ENCODE assay signal across 16 cellular contexts in genomic region chr2:233202531-233202944, GRCh38. TPM values are rescaled to one million over a fixed set of nuclear protein-coding genes. Genes with fewer than 3 reads are reported as not detected.
A peak's percentile ranks its signal among the peaks of the same experiment; 100 is the strongest.
DNase-seq lines count a peak whose midpoint lies in the region; ATAC-seq and TF ChIP-seq lines count a peak whose summit lies in the region.
"Had no signal": no experiment of that assay in that cellular context is flagged by ENCODE, and none has a peak within 500 bp of the region (broad histone marks: within the 10 kb centered on the region; RNA-seq: fewer than 3 reads in every experiment).

No MANE protein-coding gene starts in this region.

- no peaks in the 10 kb centered on the region for H3K23me2 ChIP-seq in H9 (ENCODE audit: insufficient read length, low read depth, low read length, poor library complexity, severe bottlenecking)

- no peak overlapping the region for H2AFZ ChIP-seq in H9 (ENCODE audit: low read length)

- WGBS in H9 (ENCODE audit: extremely low coverage, insufficient read length, low lambda C conversion rate): no CpG with 5 or more reads among the region's 5 CpGs

- no peak overlapping the region for H4K91ac ChIP-seq in H9 (ENCODE audit: insufficient read length, low read depth, low read length)

- H3K4me1 Mint-ChIP-seq in central memory CD8-positive, alpha-beta T cell: peaks cover 11% of the 10 kb centered on the region
- H3K4me1 Mint-ChIP-seq in stimulated activated effector memory CD8-positive, alpha-beta T cell treated with anti-CD3 and anti-CD28 coated beads, Interleukin-12 subunit alpha, Interleukin-12 subunit beta, amount 100 ng/mL, for 72 hours: peaks cover 15% of the 10 kb centered on the region
- H3K4me1 Mint-ChIP-seq in H9: peaks cover 6 to 15% of the 10 kb centered on the region in 2 experiments

- no peak overlapping the region for H2AK5ac ChIP-seq in H9 (ENCODE audit: insufficient read length, low read length)

- no peak overlapping the region for H2BK12ac ChIP-seq in H9 (ENCODE audit: insufficient read length, low read depth, low read length)

- no peaks in the 10 kb centered on the region for H4K20me1 ChIP-seq in H9 (ENCODE audit: control insufficient read depth, insufficient read depth, insufficient read length)

- H2BK5ac ChIP-seq in H9 (ENCODE audit: insufficient read length, low read length): no peak overlapping the region

- no peaks in the 10 kb centered on the region for H3K27me3 Mint-ChIP-seq in central memory CD8-positive, alpha-beta T cell
- H3K27me3 Mint-ChIP-seq in H9 (ENCODE audit: low read depth): peaks cover 17% of the 10 kb centered on the region

- no peak overlapping the region for H3K23ac ChIP-seq in H9 (ENCODE audit: insufficient read length, low read depth, low read length)

- H3K36me3 Mint-ChIP-seq in activated naive CD4-positive, alpha-beta T cell treated with anti-CD3 and anti-CD28 coated beads, Interleukin-2, amount 50 U/mL, for 72 hours: peaks cover 30 to 51% of the 10 kb centered on the region in 2 donors
- H3K36me3 Mint-ChIP-seq in central memory CD8-positive, alpha-beta T cell (ENCODE audit: insufficient read depth): peaks cover 72% of the 10 kb centered on the region
- H3K36me3 Mint-ChIP-seq in stimulated activated effector memory CD8-positive, alpha-beta T cell treated with anti-CD3 and anti-CD28 coated beads, Interleukin-12 subunit alpha, Interleukin-12 subunit beta, amount 100 ng/mL, for 72 hours: peaks cover 85% of the 10 kb centered on the region
- H3K36me3 Mint-ChIP-seq in H9 (ENCODE audit: insufficient read depth in 1 of 3, low read depth in 3 of 3): peaks cover 9 to 26% (median 21%) of the 10 kb centered on the region in 3 experiments

- no peak overlapping the region for H3K4ac ChIP-seq in H9 (ENCODE audit: low read depth, low read length)

- peak overlapping the region; percentile 48 to 78 for H3K27ac Mint-ChIP-seq in activated naive CD4-positive, alpha-beta T cell treated with anti-CD3 and anti-CD28 coated beads, Interleukin-2, amount 50 U/mL, for 72 hours
- peak overlapping the region; percentile 62 for H3K27ac Mint-ChIP-seq in central memory CD8-positive, alpha-beta T cell (ENCODE audit: low read depth)
- peak overlapping the region; percentile 88 for H3K27ac Mint-ChIP-seq in stimulated activated effector memory CD8-positive, alpha-beta T cell treated with anti-CD3 and anti-CD28 coated beads, Interleukin-12 subunit alpha, Interleukin-12 subunit beta, amount 100 ng/mL, for 72 hours
- no peak overlapping the region for H3K27ac Mint-ChIP-seq in H9
- H3K27ac Mint-ChIP-seq: HFFc6 had no signal

- no peak overlapping the region for H3K14ac ChIP-seq in H9 (ENCODE audit: insufficient read depth, low read length)

- H3K4me1 ChIP-seq in H9 (ENCODE audit: insufficient read depth, low read length): no peaks in the 10 kb centered on the region
- H3K4me1 ChIP-seq: foreskin keratinocyte had no signal

- no peak for ATAC-seq in activated naive CD4-positive, alpha-beta T cell treated with anti-CD3 and anti-CD28 coated beads, Interleukin-2, amount 50 U/mL, for 72 hours
- ATAC-seq in HG02610 (IDR thresholded peaks at IDR 0.05; ENCODE audit: unreplicated experiment): peak; percentile 63
- no peak for ATAC-seq in central memory CD8-positive, alpha-beta T cell (replicated peaks; ENCODE audit: extremely low read depth, poor library complexity, severe bottlenecking)
- ATAC-seq in stimulated activated effector memory CD8-positive, alpha-beta T cell treated with anti-CD3 and anti-CD28 coated beads, Interleukin-12 subunit alpha, Interleukin-12 subunit beta, amount 100 ng/mL, for 72 hours: no peak
- ATAC-seq: foreskin keratinocyte; stimulated activated naive CD8-positive, alpha-beta T cell treated with anti-CD3 and anti-CD28 coated beads, Interleukin-15, Interleukin-2, amounts not matched to agents 100 U/mL and 50 U/mL, for 24 hours had no signal

- H3K9me3 Mint-ChIP-seq in activated naive CD4-positive, alpha-beta T cell treated with anti-CD3 and anti-CD28 coated beads, Interleukin-2, amount 50 U/mL, for 72 hours: peaks cover 3% of the 10 kb centered on the region in 2 donors
- H3K9me3 Mint-ChIP-seq in central memory CD8-positive, alpha-beta T cell: no peaks in the 10 kb centered on the region
- H3K9me3 Mint-ChIP-seq in stimulated activated effector memory CD8-positive, alpha-beta T cell treated with anti-CD3 and anti-CD28 coated beads, Interleukin-12 subunit alpha, Interleukin-12 subunit beta, amount 100 ng/mL, for 72 hours: no peaks in the 10 kb centered on the region
- peaks cover 16 to 17% of the 10 kb centered on the region in 2 experiments for H3K9me3 Mint-ChIP-seq in H9

- no peaks in the 10 kb centered on the region for H3K79me1 ChIP-seq in H9 (ENCODE audit: insufficient read depth, low read depth, low read length, poor library complexity, severe bottlenecking)

- H3K27ac ChIP-seq in H9 (ENCODE audit: insufficient read length, low read depth, low read length): no peak overlapping the region
- H3K27ac ChIP-seq: foreskin keratinocyte, RWPE1 had no signal

- no peak overlapping the region for H3K4me3 Mint-ChIP-seq in central memory CD8-positive, alpha-beta T cell
- H3K4me3 Mint-ChIP-seq in stimulated activated effector memory CD8-positive, alpha-beta T cell treated with anti-CD3 and anti-CD28 coated beads, Interleukin-12 subunit alpha, Interleukin-12 subunit beta, amount 100 ng/mL, for 72 hours: no peak overlapping the region
- no peak overlapping the region for H3K4me3 Mint-ChIP-seq in H9
- H3K4me3 Mint-ChIP-seq: activated naive CD4-positive, alpha-beta T cell treated with anti-CD3 and anti-CD28 coated beads for 36 hours; HFFc6 had no signal

- no peaks in the 10 kb centered on the region for H3K27me3 ChIP-seq in H9 (ENCODE audit: insufficient read depth, low read length)

- no peak overlapping the region for H4K8ac ChIP-seq in H9 (replicated peaks; ENCODE audit: insufficient read length, low read depth, low read length)

- H2BK15ac ChIP-seq in H9 (ENCODE audit: low read depth, low read length): no peak overlapping the region

- H4K5ac ChIP-seq in H9 (ENCODE audit: insufficient read length, low read depth, low read length): no peak overlapping the region

- no peaks in the 10 kb centered on the region for H3K9me3 ChIP-seq in H9 (ENCODE audit: control insufficient read depth, low read depth, low read length)

- H2BK20ac ChIP-seq in H9 (ENCODE audit: low read depth, low read length, poor library complexity, severe bottlenecking): no peak overlapping the region

- H3K18ac ChIP-seq in H9 (ENCODE audit: insufficient read length, low read depth, low read length): no peak overlapping the region

- no peak overlapping the region for H3K4me2 ChIP-seq in H9 (ENCODE audit: insufficient read depth, insufficient read length, low read length)

- no peak overlapping the region for H3T11ph ChIP-seq in H9 (ENCODE audit: low read length)

- TF ChIP-seq CTCF in H9 (conservative IDR thresholded peaks at IDR 0.05): no peak

- H3K79me2 ChIP-seq in H9 (ENCODE audit: insufficient read depth, low read length): no peaks in the 10 kb centered on the region

- H2BK120ac ChIP-seq in H9 (ENCODE audit: low read depth, low read length, poor library complexity, severe bottlenecking): no peak overlapping the region

- DNase-seq in activated naive CD4-positive, alpha-beta T cell treated with anti-CD3 and anti-CD28 coated beads, Interleukin-2, amount 50 U/mL, for 72 hours (ENCODE audit: low spot score in 2 of 2): no peak
- DNase-seq in activated naive CD4-positive, alpha-beta T cell treated with anti-CD3 and anti-CD28 coated beads, Interleukin-2, amount 50 U/mL, for 16 hours: no peak
- no peak for DNase-seq in central memory CD8-positive, alpha-beta T cell (ENCODE audit: low spot score in 2 of 2)
- no peak for DNase-seq in stimulated activated effector memory CD8-positive, alpha-beta T cell treated with anti-CD3 and anti-CD28 coated beads, Interleukin-12 subunit alpha, Interleukin-12 subunit beta, amount 100 ng/mL, for 72 hours (ENCODE audit: low spot score in 2 of 2)
- no peak for DNase-seq in H9
- no peak for DNase-seq in HuH-7.5 (ENCODE audit: low spot score)
- DNase-seq in epidermal melanocyte (ENCODE audit: insufficient read length, low spot score): no peak
- DNase-seq: activated naive CD4-positive, alpha-beta T cell treated with anti-CD3 and anti-CD28 coated beads for 36 hours; foreskin keratinocyte; HFFc6; MM.1S; nucleus accumbens; stimulated activated naive CD8-positive, alpha-beta T cell treated with anti-CD3 and anti-CD28 coated beads, Interleukin-15, Interleukin-2, amounts not matched to agents 100 U/mL and 50 U/mL, for 24 hours; T1000 had no signal

- H3K9ac ChIP-seq in H9 (ENCODE audit: extremely low read depth, insufficient read length, low read length): no peak overlapping the region

- no peak overlapping the region for H3K56ac ChIP-seq in H9 (ENCODE audit: insufficient read length, low read depth, low read length)

RNA-seq across cellular contexts. Expression of gene ATG16L1, which starts 48.9 kb away (rescaled TPM):
- total RNA-seq in activated naive CD4-positive, alpha-beta T cell treated with anti-CD3 and anti-CD28 coated beads, Interleukin-2, amount 50 U/mL, for 72 hours: 10 to 100 TPM; 30.6 to 34.2 TPM
- 39.3 and 42.0 TPM in 2 replicates for total RNA-seq in H9 (2021)

Comparison
In these comparisons a context has a peak if more than half of its experiments do, and no peak if none do; other contexts are left out.
1. H3K27ac Mint-ChIP-seq: peak in activated naive CD4-positive, alpha-beta T cell treated with anti-CD3 and anti-CD28 coated beads, Interleukin-2, amount 50 U/mL, for 72 hours (2 of 2), central memory CD8-positive, alpha-beta T cell (single experiment) and stimulated activated effector memory CD8-positive, alpha-beta T cell treated with anti-CD3 and anti-CD28 coated beads, Interleukin-12 subunit alpha, Interleukin-12 subunit beta, amount 100 ng/mL, for 72 hours (single experiment); none in H9 (0 of 3).